8 cellular contexts compared by ENCODE assay signal in the genomic region with DNA sequence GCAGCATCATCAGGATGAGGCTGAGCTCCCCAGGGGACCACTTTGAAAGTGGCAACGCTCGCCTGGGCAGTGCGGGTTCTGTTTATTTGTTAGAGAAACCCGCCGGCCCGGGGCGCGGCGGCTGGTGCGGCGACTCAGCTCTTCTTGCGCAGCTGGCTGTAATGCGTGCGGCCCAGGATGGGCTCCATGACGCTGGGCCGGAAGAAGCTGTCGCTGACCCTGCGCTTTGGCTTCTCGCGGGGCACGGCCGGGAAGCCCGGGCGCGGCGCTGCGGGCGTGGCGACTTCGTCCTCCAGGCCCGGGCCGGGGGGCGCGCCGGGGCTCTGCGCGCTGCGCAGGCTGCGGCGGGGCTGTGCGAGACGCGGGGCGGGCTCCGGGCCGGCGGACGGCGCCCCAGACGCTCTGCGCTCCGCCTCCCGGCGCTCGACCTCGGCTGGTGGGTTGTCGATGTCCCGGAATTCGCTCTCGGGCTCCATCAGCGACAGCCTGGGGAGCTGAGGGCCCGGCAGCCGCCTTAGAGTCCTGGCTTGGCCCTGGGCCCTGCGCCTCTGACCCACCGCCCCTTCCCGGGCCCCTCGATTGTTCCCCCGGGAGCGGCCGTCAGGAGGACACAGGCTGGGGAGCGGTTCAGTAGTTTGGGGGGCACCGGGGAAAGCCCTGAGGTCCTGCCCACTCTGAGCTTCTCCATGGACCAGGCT. TPM values are rescaled to one million over a fixed set of nuclear protein-coding genes. Genes with fewer than 3 reads are reported as not detected.
DNase-seq lines count a peak whose midpoint lies in the region; ATAC-seq and TF ChIP-seq lines count a peak whose summit lies in the region.

No MANE protein-coding gene starts in this region.

- no peak for TF ChIP-seq EP300 in suprapubic skin (IDR thresholded peaks at IDR 0.05)

- no peaks in the 10 kb centered on the region for H3K36me3 ChIP-seq in suprapubic skin

- no peak for TF ChIP-seq CTCF in suprapubic skin (IDR thresholded peaks at IDR 0.05)

- intact Hi-C loops in left colon (cut with DNase I, micrococcal nuclease), result no loop called here

- H3K27me3 ChIP-seq in suprapubic skin, result no peaks in the 10 kb centered on the region

- ATAC-seq in GM19035 (IDR thresholded peaks at IDR 0.05; ENCODE audit: unreplicated experiment) (peak; percentile 60), left colon (peak; percentile 59), GM18870 (IDR thresholded peaks at IDR 0.05; ENCODE audit: unreplicated experiment) (no peak)

- peak in 1 of 2 donors; percentile 40 for TF ChIP-seq POLR2A in suprapubic skin (IDR thresholded peaks at IDR 0.05)

- DNase-seq in NCI-H2171 (lab: John Stamatoyannopoulos, UW) (peak; percentile 5), left colon (peak in 1 of 2 donors; percentile 76), suprapubic skin (ENCODE audit: low spot score in 2 of 2) (peak in 1 of 2 donors; percentile 77), NCI-H2029 treated with DMSO at 0.1 percent for 48 hours (lab: John Stamatoyannopoulos, UW) (no peak), A172 (ENCODE audit: low spot score) (no peak)

- H3K9me3 ChIP-seq in suprapubic skin, result no peaks in the 10 kb centered on the region

- peak overlapping the region; percentile 54 for H3K27ac ChIP-seq in cingulate gyrus (ENCODE audit: low read depth, low read length)
- peak overlapping the region; percentile 89 for H3K27ac ChIP-seq in suprapubic skin

- peaks cover 25% of the 10 kb centered on the region for H3K4me1 ChIP-seq in suprapubic skin

- 2% methylated on average over 35 of the region's 72 CpGs for whole genome bisulfite sequencing in suprapubic skin

- peak overlapping the region; percentile 44 for H3K4me3 ChIP-seq in suprapubic skin

RNA-seq across cellular contexts. Expression of a gene that starts 10.3 kb away (rescaled TPM):
- total RNA-seq in left colon, result 1 to 10 TPM; 1.7 to 2.5 TPM
- total RNA-seq in suprapubic skin, result 1 to 10 TPM in 3 of 4 donors, under 1 TPM in 1; 0.79 to 1.9 (median 1.8) TPM
- 0.88 and 1.3 TPM in 2 replicates for total RNA-seq in A172 (2014; rRNA removed; shearing (Covaris generic))

RNA-seq across cellular contexts. Expression of a gene that starts 13.6 kb away (rescaled TPM):
- total RNA-seq in left colon (1 to 10 TPM; 2.3 to 5.1 TPM), suprapubic skin (10 to 100 TPM; 17.7 to 52.4 (median 35.9) TPM)
- not detected in 2 replicates for total RNA-seq in A172 (2014; rRNA removed; shearing (Covaris generic))

RNA-seq across cellular contexts. Expression of a gene that starts 25.0 kb away (rescaled TPM):
- total RNA-seq in left colon (10 to 100 TPM; 23.4 to 28.1 TPM), suprapubic skin (10 to 100 TPM in 2 of 4 donors, 1 to 10 TPM in 2; 7.9 to 16.9 (median 10.6) TPM)
- 6.3 and 7.2 TPM in 2 replicates for total RNA-seq in A172 (2014; rRNA removed; shearing (Covaris generic))

RNA-seq across cellular contexts. Expression of a gene that starts 25.0 kb away (rescaled TPM):
- not detected for total RNA-seq in left colon
- total RNA-seq in suprapubic skin, result under 1 TPM in 1 of 4 donors, not detected in 3; 0.31 TPM
- 0.17 TPM in 1 of 2 replicates, not detected in the other for total RNA-seq in A172 (2014; rRNA removed; shearing (Covaris generic))
